Comparison of ENCODE assay signal across 30 cellular contexts in genomic region chr10:34618611-34619010, GRCh38.
"Had no signal": no experiment of that assay in that cellular context is flagged by ENCODE, and none has a peak within 500 bp of the region (broad histone marks: within the 10 kb centered on the region; RNA-seq: fewer than 3 reads in every experiment).

No MANE protein-coding gene starts in this region.

- H3K9me3 ChIP-seq: esophagus muscularis mucosa, gastroesophageal sphincter, heart left ventricle, lower lobe of right lung, mucosa of descending colon, prostate gland, right atrium auricular region, sigmoid colon, testis, tibial nerve, upper lobe of left lung, uterus had no signal

- H3K36me3 ChIP-seq: esophagus muscularis mucosa, gastroesophageal sphincter, heart left ventricle, lower lobe of right lung, prostate gland, right atrium auricular region, sigmoid colon, tibial nerve, upper lobe of left lung, uterus had no signal

- H3K27ac ChIP-seq: dorsolateral prefrontal cortex, esophagus muscularis mucosa, foreskin keratinocyte, gastroesophageal sphincter, heart left ventricle, hepatocyte, lower lobe of right lung, prostate gland, right atrium auricular region, sigmoid colon, testis, tibial nerve, upper lobe of left lung, uterus had no signal

- FAIRE-seq: colon, islet of Langerhans had no signal

- H3K4me2 ChIP-seq: hepatocyte had no signal

- H3K36me3 Mint-ChIP-seq: memory B cell; mesothelial cell of epicardium; naive B cell; natural killer cell treated with Interleukin-12 subunit alpha and Interleukin-12 subunit beta and Interleukin-15 and Interleukin-18, amount 100 ng/mL, for 72 hours; stimulated activated memory B cell treated with anti-CD40 and anti-IgM and Interleukin-4, amounts not matched to agents 10 μg/mL and 1 μg/mL and 100 μg/mL, for 72 hours had no signal

- H3K4me1 ChIP-seq: esophagus muscularis mucosa, gastroesophageal sphincter, lower lobe of right lung, prostate gland, right atrium auricular region, sigmoid colon, testis, uterus had no signal

- ATAC-seq: foreskin keratinocyte; gastroesophageal sphincter; heart left ventricle; left ventricle myocardium superior; lower lobe of right lung; mucosa of descending colon; natural killer cell treated with Interleukin-12 subunit alpha and Interleukin-12 subunit beta and Interleukin-15 and Interleukin-18, amount 100 ng/mL, for 72 hours; stimulated activated memory B cell treated with anti-CD40 and anti-IgM and Interleukin-4, amounts not matched to agents 10 μg/mL and 1 μg/mL and 100 μg/mL, for 72 hours; stimulated activated naive CD8-positive, alpha-beta T cell treated with anti-CD3 and anti-CD28 coated beads, Interleukin-15, Interleukin-2, amounts not matched to agents 100 U/mL and 50 U/mL, for 24 hours had no signal

- DNase-seq: dorsolateral prefrontal cortex; effector CD4-positive, alpha-beta T cell; foreskin keratinocyte; heart left ventricle; kidney glomerular epithelial cell; left ventricle myocardium superior; lower lobe of right lung; mucosa of descending colon; naive B cell; nucleus accumbens; sigmoid colon; stimulated activated CD4-positive, alpha-beta T cell treated with anti-CD3 and anti-CD28 coated beads, Interleukin-2, amount 100 ng/mL, for 24 hours; stimulated activated CD4-positive, alpha-beta T cell treated with anti-CD3 and anti-CD28 coated beads, Interleukin-4, amount 100 ng/mL, for 4 hours; stimulated activated naive CD8-positive, alpha-beta T cell treated with anti-CD3 and anti-CD28 coated beads, Interleukin-15, Interleukin-2, amounts not matched to agents 100 U/mL and 50 U/mL, for 24 hours; substantia nigra; testis; upper lobe of left lung; uterus had no signal

- H3K27ac Mint-ChIP-seq: memory B cell; mesothelial cell of epicardium; naive B cell; natural killer cell treated with Interleukin-12 subunit alpha and Interleukin-12 subunit beta and Interleukin-15 and Interleukin-18, amount 100 ng/mL, for 72 hours; stimulated activated memory B cell treated with anti-CD40 and anti-IgM and Interleukin-4, amounts not matched to agents 10 μg/mL and 1 μg/mL and 100 μg/mL, for 72 hours had no signal

- H3K9me3 Mint-ChIP-seq: memory B cell; mesothelial cell of epicardium; naive B cell; natural killer cell treated with Interleukin-12 subunit alpha and Interleukin-12 subunit beta and Interleukin-15 and Interleukin-18, amount 100 ng/mL, for 72 hours; stimulated activated memory B cell treated with anti-CD40 and anti-IgM and Interleukin-4, amounts not matched to agents 10 μg/mL and 1 μg/mL and 100 μg/mL, for 72 hours had no signal

- H3K4me3 ChIP-seq: dorsolateral prefrontal cortex, esophagus muscularis mucosa, gastroesophageal sphincter, heart left ventricle, hepatocyte, lower lobe of right lung, mucosa of descending colon, prostate gland, right atrium auricular region, sigmoid colon, testis, tibial nerve, upper lobe of left lung, uterus had no signal

- H3K27me3 ChIP-seq: esophagus muscularis mucosa, foreskin keratinocyte, gastroesophageal sphincter, heart left ventricle, hepatocyte, right atrium auricular region, sigmoid colon, testis, tibial nerve, upper lobe of left lung, uterus had no signal

- H3K4me1 Mint-ChIP-seq: memory B cell; naive B cell; stimulated activated memory B cell treated with anti-CD40 and anti-IgM and Interleukin-4, amounts not matched to agents 10 μg/mL and 1 μg/mL and 100 μg/mL, for 72 hours had no signal

- H3K4me3 Mint-ChIP-seq: memory B cell; mesothelial cell of epicardium; naive B cell; natural killer cell treated with Interleukin-12 subunit alpha and Interleukin-12 subunit beta and Interleukin-15 and Interleukin-18, amount 100 ng/mL, for 72 hours; stimulated activated memory B cell treated with anti-CD40 and anti-IgM and Interleukin-4, amounts not matched to agents 10 μg/mL and 1 μg/mL and 100 μg/mL, for 72 hours had no signal
